27 cellular contexts compared by ENCODE assay signal in genomic region chr17:81159611-81160265, GRCh38. TPM values are rescaled to one million over a fixed set of nuclear protein-coding genes. Genes with fewer than 3 reads are reported as not detected.
A peak's percentile ranks its signal among the peaks of the same experiment; 100 is the strongest.
DNase-seq lines count a peak whose midpoint lies in the region; ATAC-seq and TF ChIP-seq lines count a peak whose summit lies in the region.
"Had no signal": no experiment of that assay in that cellular context is flagged by ENCODE, and none has a peak within 500 bp of the region (broad histone marks: within the 10 kb centered on the region; RNA-seq: fewer than 3 reads in every experiment).

No MANE protein-coding gene starts in this region.

- peak overlapping the region; percentile 58 for H2BK12ac ChIP-seq in neuronal stem cell (ENCODE audit: low read length)

- peaks cover 6% of the 10 kb centered on the region for H3K4me1 Mint-ChIP-seq in glutamatergic neuron (ENCODE audit: low read depth, unreplicated experiment)
- H3K4me1 Mint-ChIP-seq: GM23338 had no signal

- no peaks in the 10 kb centered on the region for H3K36me3 Mint-ChIP-seq in glutamatergic neuron (ENCODE audit: unreplicated experiment)
- H3K36me3 Mint-ChIP-seq: activated naive CD8-positive, alpha-beta T cell; stimulated activated naive B cell treated with anti-CD40 and anti-IgM and Interleukin-4, amounts not matched to agents 10 μg/mL and 1 μg/mL and 100 μg/mL, for 72 hours had no signal

- peak overlapping the region; percentile 82 for H3K14ac ChIP-seq in neuronal stem cell (ENCODE audit: low read length)

- no peak overlapping the region for H4K8ac ChIP-seq in neuronal stem cell (ENCODE audit: low read depth, low read length)

- no peak overlapping the region for H3K4me3 Mint-ChIP-seq in glutamatergic neuron (ENCODE audit: unreplicated experiment)
- H3K4me3 Mint-ChIP-seq: activated naive CD8-positive, alpha-beta T cell; activated T-cell treated with anti-CD3 and anti-CD28 coated beads, Interleukin-2, amount 50 U/mL, for 72 hours; GM23338; neural progenitor cell; stimulated activated naive B cell treated with anti-CD40 and anti-IgM and Interleukin-4, amounts not matched to agents 10 μg/mL and 1 μg/mL and 100 μg/mL, for 72 hours had no signal

- no peaks in the 10 kb centered on the region for H3K79me2 ChIP-seq in osteoblast (ENCODE audit: insufficient read depth, low read length)

- peaks cover 1% of the 10 kb centered on the region for H3K9me3 Mint-ChIP-seq in glutamatergic neuron (ENCODE audit: unreplicated experiment)
- H3K9me3 Mint-ChIP-seq: activated T-cell treated with anti-CD3 and anti-CD28 coated beads, Interleukin-2, amount 50 U/mL, for 72 hours; GM23338; neural progenitor cell; stimulated activated naive B cell treated with anti-CD40 and anti-IgM and Interleukin-4, amounts not matched to agents 10 μg/mL and 1 μg/mL and 100 μg/mL, for 72 hours had no signal

- H3K4me3 ChIP-seq in neuronal stem cell (ENCODE audit: low read length in 2 of 2) (no peak overlapping the region), upper lobe of right lung (peak overlapping the region; percentile 48), osteoblast (ENCODE audit: insufficient read depth, low read length) (no peak overlapping the region)
- H3K4me3 ChIP-seq: A549, GM12878, GM23338, neural progenitor cell had no signal

- H3K23ac ChIP-seq in neuronal stem cell (ENCODE audit: low read depth, low read length, poor library complexity): peak overlapping the region; percentile 31

- ATAC-seq in Right ventricle myocardium inferior: no peak
- ATAC-seq in left cardiac atrium: no peak
- ATAC-seq in upper lobe of right lung: peak; percentile 6
- ATAC-seq: A549; activated CD4-positive, CD25-positive, alpha-beta regulatory T cell treated with anti-CD3 and anti-CD28 coated beads, Interleukin-2, amount 50 U/mL, for 24 hours; activated T-cell treated with anti-CD3 and anti-CD28 coated beads, Interleukin-2, amount 50 U/mL, for 72 hours; GM12878; GM23338 had no signal

- H3K79me1 ChIP-seq in neuronal stem cell (ENCODE audit: low read depth, low read length): peaks cover 2% of the 10 kb centered on the region

- H3K4me2 ChIP-seq in neuronal stem cell (ENCODE audit: insufficient read depth, low read length, poor library complexity, severe bottlenecking) (no peak overlapping the region), osteoblast (ENCODE audit: insufficient read depth, low read length) (no peak overlapping the region)
- H3K4me2 ChIP-seq: A549, GM23338, KMS-11, neural progenitor cell had no signal

- H3K4ac ChIP-seq in neuronal stem cell (ENCODE audit: low read length): no peak overlapping the region

- H3K27me3 Mint-ChIP-seq in glutamatergic neuron (ENCODE audit: unreplicated experiment): no peaks in the 10 kb centered on the region

- H3K9ac ChIP-seq in neuronal stem cell (ENCODE audit: low read depth, low read length, poor library complexity): peak overlapping the region; percentile 60
- H3K9ac ChIP-seq: KMS-11, neural progenitor cell had no signal

- intact Hi-C loops in Right ventricle myocardium inferior (cut with DNase I): no loop called here
- intact Hi-C loops in left cardiac atrium (cut with DNase I): no loop called here
- intact Hi-C loops in upper lobe of right lung (cut with DNase I): no loop called here

- peak overlapping the region; percentile 30 for H4K91ac ChIP-seq in neuronal stem cell (ENCODE audit: low read depth, low read length, poor library complexity)

- WGBS in neuronal stem cell (ENCODE audit: extremely low coverage in 2 of 2, insufficient read length in 2 of 2, insufficient replicate concordance in 1 of 2), 2 donors: no CpG with 5 or more reads among the region's 25 CpGs

- peak; percentile 46 for DNase-seq in Right ventricle myocardium inferior (ENCODE audit: missing footprints)
- DNase-seq in left cardiac atrium: no peak
- peak; percentile 10 for DNase-seq in glutamatergic neuron
- no peak for DNase-seq in neuronal stem cell (ENCODE audit: low spot score)
- DNase-seq in upper lobe of right lung: no peak
- DNase-seq in cerebellum (ENCODE audit: low spot score): no peak
- no peak for DNase-seq in NCI-H2196 (lab: John Stamatoyannopoulos, UW; ENCODE audit: unreplicated experiment)
- no peak for DNase-seq in osteoblast (ENCODE audit: insufficient read length, low spot score, missing footprints)
- DNase-seq: activated CD8-positive, alpha-beta memory T cell treated with anti-CD3 and anti-CD28 coated beads for 24 hours; activated T-cell treated with anti-CD3 and anti-CD28 coated beads, Interleukin-2, amount 50 U/mL, for 72 hours; brain microvascular endothelial cell; MV-4-11; NCI-H2029; NCI-H446 treated with DMSO at 0.1 percent for 48 hours; RPMI8226; stimulated activated naive B cell treated with anti-CD40 and anti-IgM and Interleukin-4, amounts not matched to agents 10 μg/mL and 1 μg/mL and 100 μg/mL, for 72 hours had no signal

- no peak overlapping the region for H2BK15ac ChIP-seq in neuronal stem cell (ENCODE audit: low read length)

- H2BK120ac ChIP-seq in neuronal stem cell (ENCODE audit: low read depth, low read length): no peak overlapping the region

- H2AFZ ChIP-seq in neuronal stem cell (ENCODE audit: low read length) (no peak overlapping the region), osteoblast (ENCODE audit: low read length) (no peak overlapping the region)
- H2AFZ ChIP-seq: GM23338, neural progenitor cell had no signal

- no peak overlapping the region for H2BK5ac ChIP-seq in neuronal stem cell (ENCODE audit: low read length)

- peak overlapping the region; percentile 56 for H2AK5ac ChIP-seq in neuronal stem cell (ENCODE audit: low read depth, low read length)

- H3K27me3 ChIP-seq in neuronal stem cell (ENCODE audit: control insufficient read depth in 3 of 3, insufficient read depth in 3 of 3, low read depth in 1 of 3, low read length in 3 of 3): peaks cover 0 to 7% (median 0%) of the 10 kb centered on the region in 3 experiments
- H3K27me3 ChIP-seq in upper lobe of right lung: peaks cover under 1% of the 10 kb centered on the region
- H3K27me3 ChIP-seq in osteoblast (ENCODE audit: insufficient read depth, low read length): peaks cover 9% of the 10 kb centered on the region
- H3K27me3 ChIP-seq: brain microvascular endothelial cell, neural progenitor cell had no signal

- H3K18ac ChIP-seq in neuronal stem cell (ENCODE audit: low read length): peak overlapping the region; percentile 38

- H3K9me3 ChIP-seq in neuronal stem cell (replicated peaks in 1 of 2; ENCODE audit: control insufficient read depth in 2 of 2, insufficient read depth in 1 of 2, low read depth in 1 of 2, low read length in 2 of 2) (no peaks in the 10 kb centered on the region), upper lobe of right lung (no peaks in the 10 kb centered on the region), osteoblast (ENCODE audit: low read depth, low read length) (no peaks in the 10 kb centered on the region)
- H3K9me3 ChIP-seq: A549 had no signal

- H3K27ac Mint-ChIP-seq in glutamatergic neuron (ENCODE audit: unreplicated experiment): no peak overlapping the region
- H3K27ac Mint-ChIP-seq: activated naive CD8-positive, alpha-beta T cell; activated T-cell treated with anti-CD3 and anti-CD28 coated beads, Interleukin-2, amount 50 U/mL, for 72 hours; GM23338; neural progenitor cell had no signal

- H3K4me1 ChIP-seq in neuronal stem cell (ENCODE audit: control insufficient read depth in 2 of 2, insufficient read depth in 1 of 2, low read depth in 1 of 2, low read length in 2 of 2) (peaks cover under 1 to 4% of the 10 kb centered on the region in 2 donors), upper lobe of right lung (peaks cover 6% of the 10 kb centered on the region), osteoblast (ENCODE audit: insufficient read depth, low read length) (no peaks in the 10 kb centered on the region)
- H3K4me1 ChIP-seq: A549 had no signal

- TF ChIP-seq CTCF in glutamatergic neuron (IDR thresholded peaks at IDR 0.05; ENCODE audit: partially characterized antibody, unreplicated experiment) (no peak), upper lobe of right lung (IDR thresholded peaks at IDR 0.05) (no peak), osteoblast (IDR thresholded peaks at IDR 0.05; ENCODE audit: extremely low read depth, low read depth, low read length) (no peak)

- no peaks in the 10 kb centered on the region for H4K20me1 ChIP-seq in osteoblast (ENCODE audit: insufficient read depth, low read length)

- H3K27ac ChIP-seq in neuronal stem cell (replicated peaks; ENCODE audit: low read length): no peak overlapping the region
- H3K27ac ChIP-seq in upper lobe of right lung: peak overlapping the region; percentile 71
- no peak overlapping the region for H3K27ac ChIP-seq in osteoblast (ENCODE audit: low read depth, low read length)
- H3K27ac ChIP-seq: A549, brain microvascular endothelial cell, C4-2B, KMS-11, neural progenitor cell had no signal

- H3K36me3 ChIP-seq in neuronal stem cell (replicated peaks in 1 of 2; ENCODE audit: control insufficient read depth in 2 of 2, insufficient read depth in 2 of 2, low read length in 2 of 2) (no peaks in the 10 kb centered on the region), upper lobe of right lung (no peaks in the 10 kb centered on the region), osteoblast (ENCODE audit: insufficient read depth, low read length) (no peaks in the 10 kb centered on the region)
- H3K36me3 ChIP-seq: brain microvascular endothelial cell, neural progenitor cell had no signal

RNA-seq across cellular contexts. Expression of gene PVALEF, which starts 5.6 kb away (rescaled TPM):
- total RNA-seq in Right ventricle myocardium inferior (not detected), left cardiac atrium (not detected), glutamatergic neuron (ENCODE audit: unreplicated experiment) (0.29 TPM), upper lobe of right lung (not detected), cerebellum (not detected), osteoblast (not detected in 2 replicates)
- polyA plus RNA-seq in neuronal stem cell (2013, experiment 1 of 2): 0.06 TPM
- 0.04 TPM for polyA plus RNA-seq in neuronal stem cell (2013, experiment 2 of 2)
- total RNA-seq: activated T-cell treated with anti-CD3 and anti-CD28 coated beads, Interleukin-2, amount 50 U/mL, for 72 hours; esophagus mucosa; GM12878; GM23338; HT-29; ureter had no signal
- polyA plus RNA-seq: A549, GM12878, GM23338 had no signal

RNA-seq across cellular contexts. Expression of gene AATK, which starts 6.3 kb away (rescaled TPM):
- total RNA-seq in Right ventricle myocardium inferior: 10.1 TPM
- total RNA-seq in left cardiac atrium: 10 to 100 TPM in 1 of 2 donors, 1 to 10 TPM in 1; 8.3 to 12.7 TPM
- 27.0 TPM for total RNA-seq in glutamatergic neuron (ENCODE audit: unreplicated experiment)
- polyA plus RNA-seq in neuronal stem cell (2013, experiment 1 of 2): 5.6 TPM
- 5.4 TPM for polyA plus RNA-seq in neuronal stem cell (2013, experiment 2 of 2)
- 72.5 TPM for total RNA-seq in upper lobe of right lung
- total RNA-seq in cerebellum: 7.3 TPM
- under 0.01 TPM in 1 of 2 replicates, not detected in the other for total RNA-seq in osteoblast
- total RNA-seq: GM12878 had no signal

Comparison
In these comparisons a context has a peak if more than half of its experiments do, and no peak if none do; other contexts are left out.
1. DNase-seq: peak in Right ventricle myocardium inferior (single experiment) and glutamatergic neuron (single experiment); none in left cardiac atrium (single experiment), neuronal stem cell (single experiment), upper lobe of right lung (single experiment), cerebellum (single experiment), NCI-H2196 (single experiment) and osteoblast (single experiment).